Comparison of ENCODE assay signal across 19 cellular contexts in the genomic region with DNA sequence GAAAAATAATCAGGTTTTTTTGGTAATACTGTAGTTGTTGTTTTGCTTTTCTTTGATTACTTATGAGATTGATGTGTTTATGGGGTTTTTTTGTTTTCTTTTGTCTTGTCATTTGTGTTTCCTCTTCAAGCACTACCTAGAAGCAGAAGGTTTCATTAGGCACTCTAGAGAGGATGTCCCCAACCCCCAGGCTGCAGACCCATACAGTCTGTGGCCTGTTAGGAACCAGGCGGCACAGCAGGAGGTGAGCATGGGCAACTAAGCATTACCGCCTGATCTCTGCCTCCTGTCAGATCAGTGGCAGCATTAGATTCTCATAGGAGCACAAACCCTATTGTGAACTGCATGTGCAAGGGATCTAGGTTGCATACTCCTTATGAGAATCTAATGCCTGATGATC.
"Had no signal": no experiment of that assay in that cellular context is flagged by ENCODE, and none has a peak within 500 bp of the region (broad histone marks: within the 10 kb centered on the region; RNA-seq: fewer than 3 reads in every experiment).

No MANE protein-coding gene starts in this region.

- H3K27ac Mint-ChIP-seq: dendritic cell treated with granulocyte-macrophage colony-stimulating factor and Interleukin-4, amounts not matched to agents 40 ng/mL and 50 ng/mL, for 4 days; naive thymus-derived CD8-positive, alpha-beta T cell had no signal

- H3K4me1 ChIP-seq: esophagus muscularis mucosa, gastrocnemius medialis, heart right ventricle, stomach, transverse colon had no signal

- H3K4me3 ChIP-seq: esophagus muscularis mucosa, gastrocnemius medialis, heart right ventricle, skin epidermis, stomach, thoracic aorta, transverse colon had no signal

- H3K9me3 Mint-ChIP-seq: dendritic cell treated with granulocyte-macrophage colony-stimulating factor and Interleukin-4, amounts not matched to agents 40 ng/mL and 50 ng/mL, for 4 days had no signal

- H3K27ac ChIP-seq: epithelial cell of prostate, esophagus muscularis mucosa, gastrocnemius medialis, heart right ventricle, neutrophil, skin epidermis, stomach, thoracic aorta, transverse colon had no signal

- H3K27me3 Mint-ChIP-seq: dendritic cell treated with granulocyte-macrophage colony-stimulating factor and Interleukin-4, amounts not matched to agents 40 ng/mL and 50 ng/mL, for 4 days had no signal

- DNase-seq: gastrocnemius medialis; heart right ventricle; hypothalamus; kidney glomerular epithelial cell; naive thymus-derived CD8-positive, alpha-beta T cell; posterior cingulate gyrus; stimulated activated CD4-positive, alpha-beta T cell treated with anti-CD3 and anti-CD28 coated beads, Interleukin-2, amount 100 ng/mL, for 24 hours; stimulated activated CD4-positive, alpha-beta T cell treated with anti-CD3 and anti-CD28 coated beads, Interleukin-4, amount 100 ng/mL, for 4 hours; stimulated activated naive CD4-positive, alpha-beta T cell; stomach; substantia nigra; transverse colon had no signal

- H3K36me3 ChIP-seq: esophagus muscularis mucosa, gastrocnemius medialis, heart right ventricle, neutrophil, stomach, thoracic aorta, transverse colon had no signal

- H3K27me3 ChIP-seq: esophagus muscularis mucosa, gastrocnemius medialis, heart right ventricle, neutrophil, stomach, transverse colon had no signal

- H3K4me3 Mint-ChIP-seq: dendritic cell treated with granulocyte-macrophage colony-stimulating factor and Interleukin-4, amounts not matched to agents 40 ng/mL and 50 ng/mL, for 4 days; naive thymus-derived CD8-positive, alpha-beta T cell had no signal

- H3K9me3 ChIP-seq: esophagus muscularis mucosa, gastrocnemius medialis, heart right ventricle, neutrophil, stomach, thoracic aorta, transverse colon had no signal

- ATAC-seq: gastrocnemius medialis; heart right ventricle; naive thymus-derived CD8-positive, alpha-beta T cell; sciatic nerve had no signal
